15 cellular contexts compared by ENCODE assay signal in genomic region chr10:114305521-114305925, GRCh38.
DNase-seq lines count a peak whose midpoint lies in the region; ATAC-seq and TF ChIP-seq lines count a peak whose summit lies in the region.
"Had no signal": no experiment of that assay in that cellular context is flagged by ENCODE, and none has a peak within 500 bp of the region (broad histone marks: within the 10 kb centered on the region; RNA-seq: fewer than 3 reads in every experiment).

No MANE protein-coding gene starts in this region.

- peak overlapping the region; percentile 82 for H3K4me3 Mint-ChIP-seq in activated T-helper 17 cell treated with anti-CD3 and anti-CD28 coated beads, Interleukin-2, amount 50 U/mL, for 72 hours
- H3K4me3 Mint-ChIP-seq in naive B cell, result peak overlapping the region in 7 of 8 donors; percentile 22 to 95 (median 92)

- peaks cover 2% of the 10 kb centered on the region for H3K36me3 ChIP-seq in left ventricle myocardium inferior

- peaks cover 47% of the 10 kb centered on the region for H3K4me1 ChIP-seq in left ventricle myocardium inferior

- TF ChIP-seq CTCF in left ventricle myocardium inferior (IDR thresholded peaks at IDR 0.05; ENCODE audit: borderline replicate concordance), result no peak

- no peak overlapping the region for H3K4me3 ChIP-seq in left ventricle myocardium inferior

- intact Hi-C loops in left ventricle myocardium superior (cut with micrococcal nuclease) (loop anchor here (10.0 kb wide), 1 partner anchor 129 kb away; no protein-coding TSS in a partner anchor), left ventricle myocardium inferior (cut with micrococcal nuclease) (no loop called here)

- H3K27me3 Mint-ChIP-seq in activated T-helper 17 cell treated with anti-CD3 and anti-CD28 coated beads, Interleukin-2, amount 50 U/mL, for 72 hours, result no peaks in the 10 kb centered on the region
- no peaks in the 10 kb centered on the region for H3K27me3 Mint-ChIP-seq in naive B cell
- H3K27me3 Mint-ChIP-seq: activated T-cell treated with anti-CD3 and anti-CD28 coated beads, Interleukin-2, amount 50 U/mL, for 24 hours had no signal

- no peaks in the 10 kb centered on the region for H3K27me3 ChIP-seq in left ventricle myocardium inferior (ENCODE audit: low read depth)
- H3K27me3 ChIP-seq: esophagus squamous epithelium had no signal

- H3K4me1 Mint-ChIP-seq in activated T-helper 17 cell treated with anti-CD3 and anti-CD28 coated beads, Interleukin-2, amount 50 U/mL, for 72 hours, result peaks cover 5% of the 10 kb centered on the region
- peaks cover 12 to 13% (median 13%) of the 10 kb centered on the region in 3 donors for H3K4me1 Mint-ChIP-seq in naive B cell

- DNase-seq in left ventricle myocardium superior, result peak; percentile 12
- DNase-seq in left ventricle myocardium inferior, result no peak
- DNase-seq in naive B cell, result no peak
- no peak for DNase-seq in DMS53 (lab: John Stamatoyannopoulos, UW)
- no peak for DNase-seq in activated CD8-positive, alpha-beta memory T cell treated with anti-CD3 and anti-CD28 coated beads for 24 hours
- DNase-seq in hippocampal formation (lab: John Stamatoyannopoulos, UW), result no peak
- no peak for DNase-seq in stimulated activated CD4-positive, alpha-beta T cell treated with anti-CD3 and anti-CD28 coated beads, Interleukin-4, amount 100 ng/mL, for 24 hours
- DNase-seq: AML-193, KG1, left cardiac atrium, NCI-H1092 treated with DMSO at 0.1 percent for 48 hours, SW 1271 had no signal

- no peaks in the 10 kb centered on the region for H3K36me3 Mint-ChIP-seq in activated T-helper 17 cell treated with anti-CD3 and anti-CD28 coated beads, Interleukin-2, amount 50 U/mL, for 72 hours (ENCODE audit: low read depth)
- no peaks in the 10 kb centered on the region for H3K36me3 Mint-ChIP-seq in naive B cell

- no peak overlapping the region for H3K27ac Mint-ChIP-seq in activated T-helper 17 cell treated with anti-CD3 and anti-CD28 coated beads, Interleukin-2, amount 50 U/mL, for 72 hours
- H3K27ac Mint-ChIP-seq in naive B cell, result no peak overlapping the region
- H3K27ac Mint-ChIP-seq: activated T-cell treated with anti-CD3 and anti-CD28 coated beads, Interleukin-2, amount 50 U/mL, for 24 hours had no signal

- H3K9me3 ChIP-seq in left ventricle myocardium inferior (replicated peaks), result no peaks in the 10 kb centered on the region
- H3K9me3 ChIP-seq: esophagus squamous epithelium had no signal

- no peak for ATAC-seq in left ventricle myocardium superior
- no peak for ATAC-seq in activated T-helper 17 cell treated with anti-CD3 and anti-CD28 coated beads, Interleukin-2, amount 50 U/mL, for 72 hours (replicated peaks)
- no peak for ATAC-seq in naive B cell (ENCODE audit: low read depth in 2 of 2)
- ATAC-seq: left cardiac atrium had no signal

- no peaks in the 10 kb centered on the region for H3K9me3 Mint-ChIP-seq in activated T-helper 17 cell treated with anti-CD3 and anti-CD28 coated beads, Interleukin-2, amount 50 U/mL, for 72 hours
- H3K9me3 Mint-ChIP-seq in naive B cell, result no peaks in the 10 kb centered on the region
- H3K9me3 Mint-ChIP-seq: activated T-cell treated with anti-CD3 and anti-CD28 coated beads, Interleukin-2, amount 50 U/mL, for 24 hours had no signal

- no peak overlapping the region for H3K27ac ChIP-seq in left ventricle myocardium inferior (replicated peaks)
- H3K27ac ChIP-seq: esophagus squamous epithelium had no signal
